Comparison of ENCODE assay signal across 8 cellular contexts in genomic region chr16:73047536-73048291, GRCh38. TPM values are rescaled to one million over a fixed set of nuclear protein-coding genes. Genes with fewer than 3 reads are reported as not detected.
A peak's percentile ranks its signal among the peaks of the same experiment; 100 is the strongest.
DNase-seq lines count a peak whose midpoint lies in the region; ATAC-seq and TF ChIP-seq lines count a peak whose summit lies in the region.

ZFHX3 (minus strand) TSS chr16:73048128; CDS start chr16:72960145, 87,983 bp downstream.

- TF ChIP-seq POLR2A in sigmoid colon (IDR thresholded peaks at IDR 0.05) = peak in 1 of 2 donors; percentile 20

- H3K27ac ChIP-seq in C4-2B (peak within 1 kb of the TSS; percentile 97), sigmoid colon (peak within 1 kb of the TSS; percentile 94 to 99 (median 97))

- ATAC-seq in GM18861 (IDR thresholded peaks at IDR 0.05; ENCODE audit: unreplicated experiment) (peak; percentile 78), HG03039 (IDR thresholded peaks at IDR 0.05; ENCODE audit: unreplicated experiment) (peak; percentile 57)

- no peak within 1 kb of the TSS for H3K9ac ChIP-seq in iPS-15b (ENCODE audit: low read depth, low read length)

- H3K4me1 ChIP-seq in iPS-15b (ENCODE audit: control insufficient read depth, insufficient read depth, low read length) (peaks cover 47% of the 10 kb centered on the region), sigmoid colon (peaks cover 3 to 92% (median 88%) of the 10 kb centered on the region in 4 donors)

- H3K9me3 ChIP-seq in iPS-15b (ENCODE audit: control insufficient read depth, insufficient read depth, low read length) (no peaks in the 10 kb centered on the region), sigmoid colon (no peaks in the 10 kb centered on the region)

- WGBS in sigmoid colon, 2 donors = 1% methylated on average over 64 of the region's 64 CpGs

- TF ChIP-seq CTCF in C4-2B (conservative IDR thresholded peaks at IDR 0.05) (0 out of 2 replicates have a peak, but pooled peaks have one; percentile 23), astrocyte of the cerebellum (IDR thresholded peaks at IDR 0.05; ENCODE audit: low read depth, low read length, missing control alignments) (no peak), sigmoid colon (IDR thresholded peaks at IDR 0.05) (no peak)

- in situ Hi-C loops in astrocyte of the cerebellum (cut with HindIII; ENCODE audit: low sequenced_read_pairs) = no loop called here

- peak within 1 kb of the TSS; percentile 49 for H3K4me3 ChIP-seq in astrocyte of the cerebellum (ENCODE audit: low read depth, low read length)
- H3K4me3 ChIP-seq in iPS-15b (ENCODE audit: low read depth, low read length) = peak within 1 kb of the TSS; percentile 50
- peak within 1 kb of the TSS; percentile 78 to 90 (median 84) for H3K4me3 ChIP-seq in sigmoid colon

- peak; percentile 47 for DNase-seq in NOMO-1 treated with DMSO at 0.1 percent for 48 hours (lab: John Stamatoyannopoulos, UW; ENCODE audit: unreplicated experiment)
- DNase-seq in astrocyte of the cerebellum (ENCODE audit: low read depth) = no peak
- DNase-seq in sigmoid colon = peak; percentile 90
- no peak for DNase-seq in activated CD8-positive, alpha-beta memory T cell treated with anti-CD3 and anti-CD28 coated beads for 24 hours

- H3K27me3 ChIP-seq in iPS-15b (ENCODE audit: control insufficient read depth, insufficient read depth, low read length) = peaks cover 91% of the 10 kb centered on the region
- H3K27me3 ChIP-seq in sigmoid colon = no peaks in the 10 kb centered on the region

- H3K36me3 ChIP-seq in iPS-15b (ENCODE audit: control insufficient read depth, insufficient read depth, low read length) (no peaks in the 10 kb centered on the region), sigmoid colon (no peaks in the 10 kb centered on the region)

- intact Hi-C loops in sigmoid colon (cut with DNase I) = loop anchor here (2.0 to 10.0 kb wide), 4 partner anchors 59 to 383 kb away; no protein-coding TSS in a partner anchor

- TF ChIP-seq EP300 in sigmoid colon (IDR thresholded peaks at IDR 0.05) = no peak

RNA-seq across cellular contexts. Expression of gene ZFHX3, which starts in this region (rescaled TPM):
- total RNA-seq in sigmoid colon = 10 to 100 TPM; 17.8 to 38.8 (median 19.1) TPM
- polyA plus RNA-seq in sigmoid colon = 1 to 10 TPM in 2 of 3 donors, under 1 TPM in 1; 0.69 to 4.3 (median 1.2) TPM

Comparison
In these comparisons a context has a peak if more than half of its experiments do, and no peak if none do; other contexts are left out.
1. DNase-seq: peak in NOMO-1 treated with DMSO at 0.1 percent for 48 hours (single experiment) and sigmoid colon (single experiment); none in astrocyte of the cerebellum (single experiment) and activated CD8-positive, alpha-beta memory T cell treated with anti-CD3 and anti-CD28 coated beads for 24 hours (single experiment).
2. Peak in every context shown above with its lines, with median percentiles within 50 percentile points of each other: H3K4me3 ChIP-seq.